Comparison of ENCODE assay signal across 1 cellular context in genomic region chr15:64381000-64381751, GRCh38.
TF ChIP-seq lines count a peak whose summit lies in the region.

A gene with protein sequence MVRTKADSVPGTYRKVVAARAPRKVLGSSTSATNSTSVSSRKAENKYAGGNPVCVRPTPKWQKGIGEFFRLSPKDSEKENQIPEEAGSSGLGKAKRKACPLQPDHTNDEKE (minus strand): TSS chr15:64381441. CDS start chr15:64381371, 70 bp downstream.

TF ChIP-seq in K562, 482 proteins besides CTCF, POLR2A, EP300 and RAD21 (continued from another document and continues in another):
- TF ChIP-seq, protein P1, sequence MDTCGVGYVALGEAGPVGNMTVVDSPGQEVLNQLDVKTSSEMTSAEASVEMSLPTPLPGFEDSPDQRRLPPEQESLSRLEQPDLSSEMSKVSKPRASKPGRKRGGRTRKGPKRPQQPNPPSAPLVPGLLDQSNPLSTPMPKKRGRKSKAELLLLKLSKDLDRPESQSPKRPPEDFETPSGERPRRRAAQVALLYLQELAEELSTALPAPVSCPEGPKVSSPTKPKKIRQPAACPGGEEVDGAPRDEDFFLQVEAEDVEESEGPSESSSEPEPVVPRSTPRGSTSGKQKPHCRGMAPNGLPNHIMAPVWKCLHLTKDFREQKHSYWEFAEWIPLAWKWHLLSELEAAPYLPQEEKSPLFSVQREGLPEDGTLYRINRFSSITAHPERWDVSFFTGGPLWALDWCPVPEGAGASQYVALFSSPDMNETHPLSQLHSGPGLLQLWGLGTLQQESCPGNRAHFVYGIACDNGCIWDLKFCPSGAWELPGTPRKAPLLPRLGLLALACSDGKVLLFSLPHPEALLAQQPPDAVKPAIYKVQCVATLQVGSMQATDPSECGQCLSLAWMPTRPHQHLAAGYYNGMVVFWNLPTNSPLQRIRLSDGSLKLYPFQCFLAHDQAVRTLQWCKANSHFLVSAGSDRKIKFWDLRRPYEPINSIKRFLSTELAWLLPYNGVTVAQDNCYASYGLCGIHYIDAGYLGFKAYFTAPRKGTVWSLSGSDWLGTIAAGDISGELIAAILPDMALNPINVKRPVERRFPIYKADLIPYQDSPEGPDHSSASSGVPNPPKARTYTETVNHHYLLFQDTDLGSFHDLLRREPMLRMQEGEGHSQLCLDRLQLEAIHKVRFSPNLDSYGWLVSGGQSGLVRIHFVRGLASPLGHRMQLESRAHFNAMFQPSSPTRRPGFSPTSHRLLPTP (IDR thresholded peaks at IDR 0.05; ENCODE audit: borderline replicate concordance, extremely low read depth, insufficient read length): no peak
- TF ChIP-seq TEAD1 (CRISPR knock-in tag; IDR thresholded peaks at IDR 0.05) (no peak), C11orf30 (IDR thresholded peaks at IDR 0.05; ENCODE audit: low read depth) (no peak), ZNF318 (IDR thresholded peaks at IDR 0.05; ENCODE audit: borderline replicate concordance in 1 of 2, low read depth in 1 of 2) (no peak), BRF2 (IDR thresholded peaks at IDR 0.05; ENCODE audit: borderline replicate concordance, insufficient read depth, insufficient read length) (no peak), SMARCA5 (IDR thresholded peaks at IDR 0.05) (no peak), ZNF354B (CRISPR knock-in tag; IDR thresholded peaks at IDR 0.05) (no peak), GABPB1 (CRISPR knock-in tag; IDR thresholded peaks at IDR 0.05) (peak; percentile 60; the same call in 1 of the 2 replicates), NCOA1 (IDR thresholded peaks at IDR 0.05; ENCODE audit: low read depth) (no peak), GABPB2 (CRISPR knock-in tag; conservative IDR thresholded peaks at IDR 0.05) (no peak), SNRNP70 (optimal IDR thresholded peaks at IDR 0.05; ENCODE audit: low read depth, low read length) (no peak), FOXM1 (IDR thresholded peaks at IDR 0.05; ENCODE audit: low read depth) (peak; percentile 43; the same call in 1 of the 2 replicates), FOXM1 (CRISPR knock-in tag; IDR thresholded peaks at IDR 0.05; ENCODE audit: low read depth) (no peak), ZNF785 (CRISPR knock-in tag; IDR thresholded peaks at IDR 0.05) (no peak), TBL1XR1 (IDR thresholded peaks at IDR 0.05; ENCODE audit: low read length in 2 of 2) (no peak), MAFK (IDR thresholded peaks at IDR 0.05; ENCODE audit: low read length) (no peak), RBM39 (optimal IDR thresholded peaks at IDR 0.05; ENCODE audit: low read depth, low read length) (no peak), ZNF324 (CRISPR knock-in tag; IDR thresholded peaks at IDR 0.05) (no peak), STAT5B (CRISPR knock-in tag; IDR thresholded peaks at IDR 0.05) (no peak), MCM3 (IDR thresholded peaks at IDR 0.05) (no peak), EP400 (IDR thresholded peaks at IDR 0.05) (peak; percentile 86), MAZ (CRISPR knock-in tag; conservative IDR thresholded peaks at IDR 0.05 in 1 of 2, IDR thresholded peaks at IDR 0.05 in 1 of 2) (peak in 1 of 2 experiments; percentile 38; a peak in 2 of 4 replicates), PRPF4 (IDR thresholded peaks at IDR 0.05; ENCODE audit: insufficient read depth, low read depth, low read length, poor library complexity, severe bottlenecking) (no peak), RBM22 (IDR thresholded peaks at IDR 0.05; ENCODE audit: low read depth, low read length, poor library complexity, severe bottlenecking) (no peak), RFX7 (CRISPR knock-in tag; IDR thresholded peaks at IDR 0.05) (no peak), ZFPM2 (CRISPR knock-in tag; IDR thresholded peaks at IDR 0.05) (no peak), ZNF384 (IDR thresholded peaks at IDR 0.05; ENCODE audit: low read depth, low read length) (no peak)
- TF ChIP-seq, protein P2, sequence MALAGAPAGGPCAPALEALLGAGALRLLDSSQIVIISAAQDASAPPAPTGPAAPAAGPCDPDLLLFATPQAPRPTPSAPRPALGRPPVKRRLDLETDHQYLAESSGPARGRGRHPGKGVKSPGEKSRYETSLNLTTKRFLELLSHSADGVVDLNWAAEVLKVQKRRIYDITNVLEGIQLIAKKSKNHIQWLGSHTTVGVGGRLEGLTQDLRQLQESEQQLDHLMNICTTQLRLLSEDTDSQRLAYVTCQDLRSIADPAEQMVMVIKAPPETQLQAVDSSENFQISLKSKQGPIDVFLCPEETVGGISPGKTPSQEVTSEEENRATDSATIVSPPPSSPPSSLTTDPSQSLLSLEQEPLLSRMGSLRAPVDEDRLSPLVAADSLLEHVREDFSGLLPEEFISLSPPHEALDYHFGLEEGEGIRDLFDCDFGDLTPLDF (CRISPR knock-in tag; IDR thresholded peaks at IDR 0.05): peak; percentile 98
- TF ChIP-seq, protein P3, sequence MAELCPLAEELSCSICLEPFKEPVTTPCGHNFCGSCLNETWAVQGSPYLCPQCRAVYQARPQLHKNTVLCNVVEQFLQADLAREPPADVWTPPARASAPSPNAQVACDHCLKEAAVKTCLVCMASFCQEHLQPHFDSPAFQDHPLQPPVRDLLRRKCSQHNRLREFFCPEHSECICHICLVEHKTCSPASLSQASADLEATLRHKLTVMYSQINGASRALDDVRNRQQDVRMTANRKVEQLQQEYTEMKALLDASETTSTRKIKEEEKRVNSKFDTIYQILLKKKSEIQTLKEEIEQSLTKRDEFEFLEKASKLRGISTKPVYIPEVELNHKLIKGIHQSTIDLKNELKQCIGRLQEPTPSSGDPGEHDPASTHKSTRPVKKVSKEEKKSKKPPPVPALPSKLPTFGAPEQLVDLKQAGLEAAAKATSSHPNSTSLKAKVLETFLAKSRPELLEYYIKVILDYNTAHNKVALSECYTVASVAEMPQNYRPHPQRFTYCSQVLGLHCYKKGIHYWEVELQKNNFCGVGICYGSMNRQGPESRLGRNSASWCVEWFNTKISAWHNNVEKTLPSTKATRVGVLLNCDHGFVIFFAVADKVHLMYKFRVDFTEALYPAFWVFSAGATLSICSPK (IDR thresholded peaks at IDR 0.05; ENCODE audit: borderline replicate concordance): no peak
- TF ChIP-seq, protein P4, sequence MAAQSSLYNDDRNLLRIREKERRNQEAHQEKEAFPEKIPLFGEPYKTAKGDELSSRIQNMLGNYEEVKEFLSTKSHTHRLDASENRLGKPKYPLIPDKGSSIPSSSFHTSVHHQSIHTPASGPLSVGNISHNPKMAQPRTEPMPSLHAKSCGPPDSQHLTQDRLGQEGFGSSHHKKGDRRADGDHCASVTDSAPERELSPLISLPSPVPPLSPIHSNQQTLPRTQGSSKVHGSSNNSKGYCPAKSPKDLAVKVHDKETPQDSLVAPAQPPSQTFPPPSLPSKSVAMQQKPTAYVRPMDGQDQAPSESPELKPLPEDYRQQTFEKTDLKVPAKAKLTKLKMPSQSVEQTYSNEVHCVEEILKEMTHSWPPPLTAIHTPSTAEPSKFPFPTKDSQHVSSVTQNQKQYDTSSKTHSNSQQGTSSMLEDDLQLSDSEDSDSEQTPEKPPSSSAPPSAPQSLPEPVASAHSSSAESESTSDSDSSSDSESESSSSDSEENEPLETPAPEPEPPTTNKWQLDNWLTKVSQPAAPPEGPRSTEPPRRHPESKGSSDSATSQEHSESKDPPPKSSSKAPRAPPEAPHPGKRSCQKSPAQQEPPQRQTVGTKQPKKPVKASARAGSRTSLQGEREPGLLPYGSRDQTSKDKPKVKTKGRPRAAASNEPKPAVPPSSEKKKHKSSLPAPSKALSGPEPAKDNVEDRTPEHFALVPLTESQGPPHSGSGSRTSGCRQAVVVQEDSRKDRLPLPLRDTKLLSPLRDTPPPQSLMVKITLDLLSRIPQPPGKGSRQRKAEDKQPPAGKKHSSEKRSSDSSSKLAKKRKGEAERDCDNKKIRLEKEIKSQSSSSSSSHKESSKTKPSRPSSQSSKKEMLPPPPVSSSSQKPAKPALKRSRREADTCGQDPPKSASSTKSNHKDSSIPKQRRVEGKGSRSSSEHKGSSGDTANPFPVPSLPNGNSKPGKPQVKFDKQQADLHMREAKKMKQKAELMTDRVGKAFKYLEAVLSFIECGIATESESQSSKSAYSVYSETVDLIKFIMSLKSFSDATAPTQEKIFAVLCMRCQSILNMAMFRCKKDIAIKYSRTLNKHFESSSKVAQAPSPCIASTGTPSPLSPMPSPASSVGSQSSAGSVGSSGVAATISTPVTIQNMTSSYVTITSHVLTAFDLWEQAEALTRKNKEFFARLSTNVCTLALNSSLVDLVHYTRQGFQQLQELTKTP (IDR thresholded peaks at IDR 0.05; ENCODE audit: low read depth in 1 of 2, partially characterized antibody in 2 of 2): peak in 1 of 2 experiments; percentile 64
- TF ChIP-seq, protein P5, sequence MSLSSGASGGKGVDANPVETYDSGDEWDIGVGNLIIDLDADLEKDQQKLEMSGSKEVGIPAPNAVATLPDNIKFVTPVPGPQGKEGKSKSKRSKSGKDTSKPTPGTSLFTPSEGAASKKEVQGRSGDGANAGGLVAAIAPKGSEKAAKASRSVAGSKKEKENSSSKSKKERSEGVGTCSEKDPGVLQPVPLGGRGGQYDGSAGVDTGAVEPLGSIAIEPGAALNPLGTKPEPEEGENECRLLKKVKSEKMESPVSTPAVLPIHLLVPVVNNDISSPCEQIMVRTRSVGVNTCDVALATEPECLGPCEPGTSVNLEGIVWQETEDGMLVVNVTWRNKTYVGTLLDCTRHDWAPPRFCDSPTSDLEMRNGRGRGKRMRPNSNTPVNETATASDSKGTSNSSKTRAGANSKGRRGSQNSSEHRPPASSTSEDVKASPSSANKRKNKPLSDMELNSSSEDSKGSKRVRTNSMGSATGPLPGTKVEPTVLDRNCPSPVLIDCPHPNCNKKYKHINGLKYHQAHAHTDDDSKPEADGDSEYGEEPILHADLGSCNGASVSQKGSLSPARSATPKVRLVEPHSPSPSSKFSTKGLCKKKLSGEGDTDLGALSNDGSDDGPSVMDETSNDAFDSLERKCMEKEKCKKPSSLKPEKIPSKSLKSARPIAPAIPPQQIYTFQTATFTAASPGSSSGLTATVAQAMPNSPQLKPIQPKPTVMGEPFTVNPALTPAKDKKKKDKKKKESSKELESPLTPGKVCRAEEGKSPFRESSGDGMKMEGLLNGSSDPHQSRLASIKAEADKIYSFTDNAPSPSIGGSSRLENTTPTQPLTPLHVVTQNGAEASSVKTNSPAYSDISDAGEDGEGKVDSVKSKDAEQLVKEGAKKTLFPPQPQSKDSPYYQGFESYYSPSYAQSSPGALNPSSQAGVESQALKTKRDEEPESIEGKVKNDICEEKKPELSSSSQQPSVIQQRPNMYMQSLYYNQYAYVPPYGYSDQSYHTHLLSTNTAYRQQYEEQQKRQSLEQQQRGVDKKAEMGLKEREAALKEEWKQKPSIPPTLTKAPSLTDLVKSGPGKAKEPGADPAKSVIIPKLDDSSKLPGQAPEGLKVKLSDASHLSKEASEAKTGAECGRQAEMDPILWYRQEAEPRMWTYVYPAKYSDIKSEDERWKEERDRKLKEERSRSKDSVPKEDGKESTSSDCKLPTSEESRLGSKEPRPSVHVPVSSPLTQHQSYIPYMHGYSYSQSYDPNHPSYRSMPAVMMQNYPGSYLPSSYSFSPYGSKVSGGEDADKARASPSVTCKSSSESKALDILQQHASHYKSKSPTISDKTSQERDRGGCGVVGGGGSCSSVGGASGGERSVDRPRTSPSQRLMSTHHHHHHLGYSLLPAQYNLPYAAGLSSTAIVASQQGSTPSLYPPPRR (CRISPR knock-in tag; IDR thresholded peaks at IDR 0.05; ENCODE audit: borderline replicate concordance): no peak
